ENCODE assay signal across 9 cellular contexts in the genomic region with DNA sequence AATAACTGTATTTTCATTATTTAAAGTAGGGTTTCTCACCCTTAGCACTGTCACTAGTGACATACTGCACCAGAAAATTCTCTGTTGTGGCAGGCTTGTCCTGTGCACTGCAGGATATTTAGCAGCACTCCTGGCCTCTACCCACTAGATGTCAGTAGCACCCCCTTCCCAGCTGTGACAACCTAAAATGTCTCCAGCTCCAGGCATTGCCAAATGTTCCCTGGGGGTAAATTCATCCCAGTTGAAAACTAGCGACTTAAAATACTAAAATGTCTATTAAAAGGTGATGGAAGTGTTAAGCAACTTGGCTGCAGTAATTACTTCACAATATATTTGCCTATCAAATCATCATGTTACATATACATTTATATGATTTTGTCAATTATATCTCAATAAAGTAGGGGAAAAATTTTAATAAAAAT.
A peak's percentile ranks its signal among the peaks of the same experiment; 100 is the strongest.
DNase-seq lines count a peak whose midpoint lies in the region; ATAC-seq and TF ChIP-seq lines count a peak whose summit lies in the region.
"Had no signal": no experiment of that assay in that cellular context is flagged by ENCODE, and none has a peak within 500 bp of the region (broad histone marks: within the 10 kb centered on the region; RNA-seq: fewer than 3 reads in every experiment).

No MANE protein-coding gene starts in this region.

- H3K27ac ChIP-seq in uterus: no peak overlapping the region

- H3K4me1 Mint-ChIP-seq in CD14-positive monocyte: peaks cover 2% of the 10 kb centered on the region

- peak; percentile 77 for TF ChIP-seq CTCF in CD14-positive monocyte (IDR thresholded peaks at IDR 0.05)
- peak; percentile 60 to 83 (median 73) for TF ChIP-seq CTCF in uterus (IDR thresholded peaks at IDR 0.05)

- peaks cover 32 to 58% of the 10 kb centered on the region in 2 donors for H3K36me3 Mint-ChIP-seq in CD14-positive monocyte

- no peaks in the 10 kb centered on the region for H3K9me3 ChIP-seq in uterus

- no peak overlapping the region for H3K4me3 ChIP-seq in uterus

- no peaks in the 10 kb centered on the region for H3K36me3 ChIP-seq in uterus

- no peaks in the 10 kb centered on the region for H3K4me1 ChIP-seq in uterus

- no peaks in the 10 kb centered on the region for H3K9me3 Mint-ChIP-seq in CD14-positive monocyte
- H3K9me3 Mint-ChIP-seq: IgD-negative memory B cell had no signal

- H3K27ac Mint-ChIP-seq in CD14-positive monocyte: peak overlapping the region in 1 of 7 donors; percentile 38

- H3K4me3 Mint-ChIP-seq in CD14-positive monocyte: no peak overlapping the region
- H3K4me3 Mint-ChIP-seq: IgD-negative memory B cell had no signal

- ATAC-seq in GM19463 (IDR thresholded peaks at IDR 0.05; ENCODE audit: unreplicated experiment): peak; percentile 62

- no peaks in the 10 kb centered on the region for H3K27me3 ChIP-seq in uterus

- H3K27me3 Mint-ChIP-seq in CD14-positive monocyte (ENCODE audit: low read depth in 3 of 3): no peaks in the 10 kb centered on the region
- H3K27me3 Mint-ChIP-seq: IgD-negative memory B cell had no signal

- intact Hi-C loops in CD14-positive monocyte (cut with micrococcal nuclease): loop anchor here (2.0 to 5.0 kb wide), 2 partner anchors 162 to 164 kb away; no protein-coding TSS in a partner anchor
- intact Hi-C loops in uterus (cut with DNase I; ENCODE audit: low total_unique reads): no loop called here

- no peak for TF ChIP-seq POLR2A in uterus (IDR thresholded peaks at IDR 0.05)

- DNase-seq in CD14-positive monocyte (ENCODE audit: low spot score) (no peak), LHCN-M2 (ENCODE audit: low read depth) (peak; percentile 71), RPMI8226 (peak; percentile 73), globus pallidus (ENCODE audit: low spot score) (peak; percentile 63), pons (ENCODE audit: low spot score) (peak; percentile 78), uterus (peak; percentile 55 to 58)
- peak; percentile 81 for DNase-seq in activated effector memory CD4-positive, alpha-beta T cell treated with anti-CD3 and anti-CD28 coated beads, Interleukin-2, amount 50 U/mL, for 16 hours
